11 cellular contexts compared by ENCODE assay signal in the genomic region with DNA sequence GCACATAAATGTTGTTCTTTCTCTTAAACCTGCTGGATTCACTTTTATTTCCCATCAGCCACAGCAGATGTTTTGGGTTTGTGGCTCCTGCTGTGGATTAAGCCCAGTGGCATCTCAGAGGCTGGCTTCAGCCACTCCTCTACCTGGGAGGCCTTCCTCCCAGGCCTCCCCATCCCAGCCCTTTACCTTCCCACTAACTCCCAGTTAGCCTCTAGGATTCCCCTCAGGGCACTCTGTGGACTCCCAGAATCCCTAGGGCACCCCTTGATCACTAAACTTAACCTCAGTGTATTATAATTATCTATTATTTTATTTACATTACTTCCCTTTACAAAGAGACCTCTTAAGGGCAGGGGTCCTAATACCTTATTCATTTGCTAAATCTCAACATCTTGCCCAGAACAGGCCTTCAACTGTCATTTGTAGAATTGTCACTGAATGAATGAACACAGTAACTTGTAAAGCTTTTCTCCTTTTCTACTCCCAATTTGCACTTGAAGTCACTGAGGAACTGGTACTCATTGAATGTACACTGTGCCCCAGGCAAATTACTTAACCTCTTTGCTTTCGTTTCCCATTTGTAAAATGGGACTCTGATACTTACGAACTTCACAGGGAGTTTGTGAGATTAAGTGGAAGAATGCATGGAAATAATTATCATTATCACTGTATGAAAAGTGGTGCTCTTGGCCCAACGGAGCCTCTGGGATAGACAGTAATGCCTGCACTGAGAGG. TPM values are rescaled to one million over a fixed set of nuclear protein-coding genes. Genes with fewer than 3 reads are reported as not detected.
"Had no signal": no experiment of that assay in that cellular context is flagged by ENCODE, and none has a peak within 500 bp of the region (broad histone marks: within the 10 kb centered on the region; RNA-seq: fewer than 3 reads in every experiment).

No MANE protein-coding gene starts in this region.

- H3K79me2 ChIP-seq: parathyroid adenoma had no signal

- H3K9me3 ChIP-seq: gastroesophageal sphincter had no signal

- H3K27ac ChIP-seq: gastroesophageal sphincter, parathyroid adenoma, tibial nerve had no signal

- H3K9ac ChIP-seq: parathyroid adenoma had no signal

- H3K4me3 ChIP-seq: gastroesophageal sphincter, tibial nerve had no signal

- H3K36me3 ChIP-seq: gastroesophageal sphincter, tibial nerve had no signal

- H2AFZ ChIP-seq: parathyroid adenoma had no signal

- DNase-seq: activated CD4-positive, alpha-beta T cell treated with anti-CD3 and anti-CD28 coated beads, Interleukin-2, amount 50 U/mL, for 1 hour; activated naive CD4-positive, alpha-beta T cell treated with anti-CD3 and anti-CD28 coated beads, Interleukin-2, amount 50 U/mL, for 16 hours; activated T-cell treated with anti-CD3 and anti-CD28 coated beads for 4 hours; islet precursor cell; mesenchymal stem cell; naive thymus-derived CD8-positive, alpha-beta T cell; stimulated activated CD4-positive, alpha-beta T cell treated with anti-CD3 and anti-CD28 coated beads, Interleukin-2, amount 100 ng/mL, for 48 hours; stimulated activated naive B cell treated with anti-CD40 and anti-IgM and Interleukin-4, amounts not matched to agents 10 μg/mL and 1 μg/mL and 100 μg/mL, for 72 hours had no signal

- H3K4me1 ChIP-seq: parathyroid adenoma had no signal

- H3K27me3 ChIP-seq: gastroesophageal sphincter, tibial nerve had no signal

RNA-seq across cellular contexts. Expression of gene CCDC13, which starts 8.3 kb away (rescaled TPM):
- polyA plus RNA-seq: naive thymus-derived CD8-positive, alpha-beta T cell had no signal
